33 cellular contexts compared by ENCODE assay signal in the genomic region with DNA sequence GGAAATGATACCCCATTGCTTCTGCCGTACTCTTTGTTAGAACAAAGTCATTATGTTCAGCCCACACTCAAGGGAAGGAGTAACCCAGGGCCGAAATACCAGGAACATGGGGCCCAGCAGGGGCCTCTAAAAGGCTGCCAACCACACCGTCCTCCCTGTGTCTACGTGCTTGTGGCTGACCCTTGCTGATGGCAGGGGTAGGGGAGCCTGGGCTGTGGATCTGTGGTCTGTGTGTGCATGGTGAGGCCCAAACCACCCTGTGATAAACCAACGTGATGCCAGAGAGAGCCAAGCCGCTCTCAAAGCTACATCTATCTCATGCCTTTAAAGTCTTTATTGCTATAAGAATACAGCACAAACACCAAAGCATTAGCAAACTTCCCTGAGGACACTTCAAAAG.
"Had no signal": no experiment of that assay in that cellular context is flagged by ENCODE, and none has a peak within 500 bp of the region (broad histone marks: within the 10 kb centered on the region; RNA-seq: fewer than 3 reads in every experiment).

No MANE protein-coding gene starts in this region.

- H3K27ac ChIP-seq: ascending aorta, breast epithelium, cardiac muscle cell, esophagus muscularis mucosa, foreskin keratinocyte, gastrocnemius medialis, WERI-Rb-1 had no signal

- H3K9me3 Mint-ChIP-seq: activated B cell treated with CpG ODN at 0.5 μM for 24 hours; activated CD4-positive, alpha-beta memory T cell treated with anti-CD3 and anti-CD28 coated beads, Interleukin-2, amount 10 ng/mL, durations not matched to agents 7 days and 5 days; activated CD4-positive, alpha-beta T cell treated with anti-CD3 and anti-CD28 coated beads, Interleukin-2, amount 10 ng/mL, durations not matched to agents 7 days and 5 days; activated naive CD4-positive, alpha-beta T cell treated with anti-CD3 and anti-CD28 coated beads, Interleukin-2, amount 10 ng/mL, durations not matched to agents 7 days and 5 days; activated naive CD4-positive, alpha-beta T cell treated with anti-CD3 and anti-CD28 coated beads, Interleukin-2, amount 50 U/mL, for 72 hours; activated naive CD8-positive, alpha-beta T cell treated with anti-CD3 and anti-CD28 coated beads, Interleukin-2, amount 10 ng/mL, durations not matched to agents 7 days and 5 days; activated T-cell treated with anti-CD3 and anti-CD28 coated beads, Interleukin-2, amount 50 U/mL, for 24 hours; activated T-cell treated with anti-CD3 and anti-CD28 coated beads, Interleukin-2, amount 50 U/mL, for 72 hours; central memory CD8-positive, alpha-beta T cell; effector memory CD8-positive, alpha-beta T cell; T-cell; T-helper 1 cell treated with Interleukin-12 subunit alpha and Interleukin-12 subunit beta and Interleukin-4 antibody, amounts not matched to agents 30 μg/mL and 1 μg/mL, for 36 hours had no signal

- H3K27ac Mint-ChIP-seq: activated B cell treated with CpG ODN at 0.5 μM for 24 hours; activated CD4-positive, alpha-beta memory T cell treated with anti-CD3 and anti-CD28 coated beads, Interleukin-2, amount 10 ng/mL, durations not matched to agents 7 days and 5 days; activated CD4-positive, alpha-beta T cell treated with anti-CD3 and anti-CD28 coated beads for 36 hours; activated CD4-positive, alpha-beta T cell treated with anti-CD3 and anti-CD28 coated beads, Interleukin-2, amount 10 ng/mL, durations not matched to agents 7 days and 5 days; activated naive CD4-positive, alpha-beta T cell treated with anti-CD3 and anti-CD28 coated beads, Interleukin-2, amount 10 ng/mL, durations not matched to agents 7 days and 5 days; activated naive CD4-positive, alpha-beta T cell treated with anti-CD3 and anti-CD28 coated beads, Interleukin-2, amount 50 U/mL, for 72 hours; activated naive CD8-positive, alpha-beta T cell treated with anti-CD3 and anti-CD28 coated beads, Interleukin-2, amount 10 ng/mL, durations not matched to agents 7 days and 5 days; activated T-cell treated with anti-CD3 and anti-CD28 coated beads, Interleukin-2, amount 50 U/mL, for 24 hours; effector memory CD8-positive, alpha-beta T cell; T-cell; T-helper 1 cell treated with Interleukin-12 subunit alpha and Interleukin-12 subunit beta and Interleukin-4 antibody, amounts not matched to agents 30 μg/mL and 1 μg/mL, for 36 hours had no signal

- H3K27me3 ChIP-seq: ascending aorta, breast epithelium, cardiac muscle cell, esophagus muscularis mucosa, foreskin keratinocyte, gastrocnemius medialis had no signal

- H3K4me1 Mint-ChIP-seq: activated B cell treated with CpG ODN at 0.5 μM for 24 hours; activated CD4-positive, alpha-beta memory T cell treated with anti-CD3 and anti-CD28 coated beads, Interleukin-2, amount 10 ng/mL, durations not matched to agents 7 days and 5 days; activated CD4-positive, alpha-beta T cell treated with anti-CD3 and anti-CD28 coated beads for 36 hours; activated CD4-positive, alpha-beta T cell treated with anti-CD3 and anti-CD28 coated beads, Interleukin-2, amount 10 ng/mL, durations not matched to agents 7 days and 5 days; activated naive CD4-positive, alpha-beta T cell treated with anti-CD3 and anti-CD28 coated beads, Interleukin-2, amount 10 ng/mL, durations not matched to agents 7 days and 5 days; activated naive CD8-positive, alpha-beta T cell treated with anti-CD3 and anti-CD28 coated beads, Interleukin-2, amount 10 ng/mL, durations not matched to agents 7 days and 5 days; central memory CD8-positive, alpha-beta T cell; T-cell had no signal

- H3K9me3 ChIP-seq: ascending aorta, breast epithelium, esophagus muscularis mucosa, gastrocnemius medialis had no signal

- H3K36me3 Mint-ChIP-seq: activated naive CD4-positive, alpha-beta T cell treated with anti-CD3 and anti-CD28 coated beads, Interleukin-2, amount 10 ng/mL, durations not matched to agents 7 days and 5 days; activated naive CD4-positive, alpha-beta T cell treated with anti-CD3 and anti-CD28 coated beads, Interleukin-2, amount 50 U/mL, for 72 hours; activated naive CD8-positive, alpha-beta T cell treated with anti-CD3 and anti-CD28 coated beads, Interleukin-2, amount 10 ng/mL, durations not matched to agents 7 days and 5 days; brain; T-cell had no signal

- DNase-seq: activated B cell treated with CpG ODN at 0.5 μM for 24 hours; activated CD4-positive, alpha-beta memory T cell treated with anti-CD3 and anti-CD28 coated beads, Interleukin-2, amount 10 ng/mL, durations not matched to agents 7 days and 5 days; activated CD4-positive, alpha-beta T cell treated with anti-CD3 and anti-CD28 coated beads for 36 hours; activated CD4-positive, alpha-beta T cell treated with anti-CD3 and anti-CD28 coated beads, Interleukin-2, amount 10 ng/mL, durations not matched to agents 7 days and 5 days; activated CD4-positive, alpha-beta T cell treated with anti-CD3 and anti-CD28 coated beads, Interleukin-2, amount 50 U/mL, for 4 hours; activated CD8-positive, alpha-beta memory T cell treated with anti-CD3 and anti-CD28 coated beads, Interleukin-2, amount 50 U/mL, for 48 hours; activated gamma-delta T cell; activated naive CD4-positive, alpha-beta T cell; activated naive CD4-positive, alpha-beta T cell treated with anti-CD3 and anti-CD28 coated beads, Interleukin-2, amount 10 ng/mL, durations not matched to agents 7 days and 5 days; activated naive CD8-positive, alpha-beta T cell treated with anti-CD3 and anti-CD28 coated beads, Interleukin-2, amount 10 ng/mL, durations not matched to agents 7 days and 5 days; activated T-cell treated with anti-CD3 and anti-CD28 coated beads for 4 hours; activated T-cell treated with anti-CD3 and anti-CD28 coated beads, Interleukin-2, amount 50 U/mL, for 24 hours; activated T-cell treated with anti-CD3 and anti-CD28 coated beads, Interleukin-2, amount 50 U/mL, for 72 hours; cortex of kidney; dermis blood vessel endothelial cell; effector CD4-positive, alpha-beta T cell; effector memory CD8-positive, alpha-beta T cell; erythroblast; foreskin keratinocyte; gastrocnemius medialis; glutamatergic neuron; SW 1271; T-cell; T-helper 9 cell; WERI-Rb-1 had no signal

- H3K36me3 ChIP-seq: ascending aorta, breast epithelium, cardiac muscle cell, esophagus muscularis mucosa, gastrocnemius medialis, WERI-Rb-1 had no signal

- H3K4me1 ChIP-seq: gastrocnemius medialis had no signal

- H3K4me3 Mint-ChIP-seq: activated B cell treated with CpG ODN at 0.5 μM for 24 hours; activated CD4-positive, alpha-beta memory T cell treated with anti-CD3 and anti-CD28 coated beads, Interleukin-2, amount 10 ng/mL, durations not matched to agents 7 days and 5 days; activated CD4-positive, alpha-beta T cell treated with anti-CD3 and anti-CD28 coated beads for 36 hours; activated CD4-positive, alpha-beta T cell treated with anti-CD3 and anti-CD28 coated beads, Interleukin-2, amount 10 ng/mL, durations not matched to agents 7 days and 5 days; activated naive CD4-positive, alpha-beta T cell treated with anti-CD3 and anti-CD28 coated beads, Interleukin-2, amount 10 ng/mL, durations not matched to agents 7 days and 5 days; activated naive CD8-positive, alpha-beta T cell treated with anti-CD3 and anti-CD28 coated beads, Interleukin-2, amount 10 ng/mL, durations not matched to agents 7 days and 5 days; activated T-cell treated with anti-CD3 and anti-CD28 coated beads, Interleukin-2, amount 50 U/mL, for 24 hours; activated T-cell treated with anti-CD3 and anti-CD28 coated beads, Interleukin-2, amount 50 U/mL, for 72 hours; brain; central memory CD8-positive, alpha-beta T cell; effector memory CD8-positive, alpha-beta T cell; T-cell; T-helper 1 cell treated with Interleukin-12 subunit alpha and Interleukin-12 subunit beta and Interleukin-4 antibody, amounts not matched to agents 30 μg/mL and 1 μg/mL, for 36 hours had no signal

- H3K4me3 ChIP-seq: ascending aorta, breast epithelium, cardiac muscle cell, esophagus muscularis mucosa, gastrocnemius medialis had no signal
